13 cellular contexts compared by ENCODE assay signal in the genomic region with DNA sequence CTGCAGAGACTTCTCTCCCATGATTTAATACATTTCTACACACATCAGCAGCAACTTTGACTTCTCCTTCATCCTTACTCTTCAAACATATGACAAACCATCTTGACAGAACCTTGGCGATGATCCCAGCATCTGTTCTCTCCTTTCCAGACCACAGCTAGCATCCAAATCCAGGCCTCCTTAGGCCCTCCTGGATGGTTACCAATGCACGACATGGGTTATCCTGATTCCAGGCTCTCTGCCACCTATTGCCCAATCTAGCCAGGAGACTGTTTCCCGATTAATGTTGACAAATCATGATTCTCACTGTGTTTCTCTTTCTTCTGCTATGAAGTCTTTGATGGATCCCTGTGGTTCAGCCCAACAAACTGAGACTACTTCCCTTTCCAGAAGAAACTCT. TPM values are rescaled to one million over a fixed set of nuclear protein-coding genes. Genes with fewer than 3 reads are reported as not detected.
DNase-seq lines count a peak whose midpoint lies in the region; ATAC-seq and TF ChIP-seq lines count a peak whose summit lies in the region.
"Had no signal": no experiment of that assay in that cellular context is flagged by ENCODE, and none has a peak within 500 bp of the region (broad histone marks: within the 10 kb centered on the region; RNA-seq: fewer than 3 reads in every experiment).

No MANE protein-coding gene starts in this region.

- intact Hi-C loops in esophagus squamous epithelium (cut with DNase I): no loop called here
- intact Hi-C loops in vagina (cut with DNase I): no loop called here

- H3K4me1 ChIP-seq in esophagus squamous epithelium (peaks cover 9 to 70% (median 32%) of the 10 kb centered on the region in 3 donors), vagina (peaks cover 76% of the 10 kb centered on the region)

- ATAC-seq in HG03378 (IDR thresholded peaks at IDR 0.05; ENCODE audit: unreplicated experiment) (no peak), HG03097 (IDR thresholded peaks at IDR 0.05; ENCODE audit: low FRiP score, unreplicated experiment) (no peak)
- ATAC-seq: activated CD8-positive, alpha-beta T cell treated with anti-CD3 and anti-CD28 coated beads for 36 hours had no signal

- H3K27ac Mint-ChIP-seq in mesothelial cell of epicardium: peak overlapping the region; percentile 39
- H3K27ac Mint-ChIP-seq: activated CD8-positive, alpha-beta T cell treated with anti-CD3 and anti-CD28 coated beads for 36 hours had no signal

- H3K9me3 Mint-ChIP-seq in mesothelial cell of epicardium: no peaks in the 10 kb centered on the region
- H3K9me3 Mint-ChIP-seq: activated CD8-positive, alpha-beta T cell treated with anti-CD3 and anti-CD28 coated beads for 36 hours; central memory CD8-positive, alpha-beta T cell had no signal

- H3K4me1 Mint-ChIP-seq in mesothelial cell of epicardium: peaks cover 28% of the 10 kb centered on the region
- H3K4me1 Mint-ChIP-seq: central memory CD8-positive, alpha-beta T cell had no signal

- no peak overlapping the region for H3K4me3 Mint-ChIP-seq in mesothelial cell of epicardium
- H3K4me3 Mint-ChIP-seq: activated CD8-positive, alpha-beta T cell treated with anti-CD3 and anti-CD28 coated beads for 36 hours; central memory CD8-positive, alpha-beta T cell had no signal

- no peak for TF ChIP-seq CTCF in esophagus squamous epithelium (IDR thresholded peaks at IDR 0.05)
- no peak for TF ChIP-seq CTCF in mesothelial cell of epicardium (IDR thresholded peaks at IDR 0.05; ENCODE audit: unreplicated experiment)
- no peak for TF ChIP-seq CTCF in vagina (IDR thresholded peaks at IDR 0.05)

- H3K27ac ChIP-seq in esophagus squamous epithelium (peak overlapping the region; percentile 35 to 80 (median 78)), vagina (peak overlapping the region; percentile 69)
- H3K27ac ChIP-seq: 22Rv1, neutrophil, SJSA1 had no signal

- no peaks in the 10 kb centered on the region for H3K27me3 ChIP-seq in esophagus squamous epithelium
- H3K27me3 ChIP-seq in vagina: no peaks in the 10 kb centered on the region
- H3K27me3 ChIP-seq: neutrophil, SJSA1 had no signal

- TF ChIP-seq POLR2A in esophagus squamous epithelium (IDR thresholded peaks at IDR 0.05): no peak
- TF ChIP-seq POLR2A in vagina (IDR thresholded peaks at IDR 0.05): no peak

- H3K9me3 ChIP-seq in esophagus squamous epithelium: no peaks in the 10 kb centered on the region
- H3K9me3 ChIP-seq in vagina: no peaks in the 10 kb centered on the region
- H3K9me3 ChIP-seq: neutrophil, SJSA1 had no signal

- H3K36me3 Mint-ChIP-seq in mesothelial cell of epicardium: no peaks in the 10 kb centered on the region

- 33 to 43% methylated on average over 3 of the region's 3 CpGs for WGBS in esophagus squamous epithelium, 2 donors

- H3K36me3 ChIP-seq in esophagus squamous epithelium (no peaks in the 10 kb centered on the region), vagina (no peaks in the 10 kb centered on the region)
- H3K36me3 ChIP-seq: neutrophil, SJSA1 had no signal

- DNase-seq in NCI-H2171 treated with DMSO at 0.1 percent for 48 hours (lab: John Stamatoyannopoulos, UW): peak; percentile 40
- no peak for DNase-seq in NCI-H2171 (lab: John Stamatoyannopoulos, UW)
- no peak for DNase-seq in esophagus squamous epithelium (lab: John Stamatoyannopoulos, UW)
- no peak for DNase-seq in mesothelial cell of epicardium (ENCODE audit: low spot score in 2 of 2, unreplicated experiment in 2 of 2)
- DNase-seq in vagina (ENCODE audit: extremely low spot score in 2 of 2): no peak
- DNase-seq in activated naive CD4-positive, alpha-beta T cell (lab: John Stamatoyannopoulos, UW): no peak
- DNase-seq: activated CD8-positive, alpha-beta T cell treated with anti-CD3 and anti-CD28 coated beads for 36 hours had no signal

- no peaks in the 10 kb centered on the region for H3K27me3 Mint-ChIP-seq in mesothelial cell of epicardium (ENCODE audit: low read depth)

- no peak overlapping the region for H3K4me3 ChIP-seq in esophagus squamous epithelium
- H3K4me3 ChIP-seq in vagina: no peak overlapping the region
- H3K4me3 ChIP-seq: SJSA1 had no signal

RNA-seq across cellular contexts. Expression of gene LAMA4, which starts 16.7 kb away (rescaled TPM):
- total RNA-seq in esophagus squamous epithelium (100 to 1,000 TPM in 1 of 4 donors, 10 to 100 TPM in 1, 1 to 10 TPM in 2; 8.1 to 116 (median 19.0) TPM), mesothelial cell of epicardium (41.5 to 49.4 TPM (median 46.4 TPM) in 3 replicates), vagina (56.5 TPM)
- total RNA-seq: activated CD8-positive, alpha-beta T cell treated with anti-CD3 and anti-CD28 coated beads for 36 hours had no signal
